6 cellular contexts compared by ENCODE assay signal in the genomic region with DNA sequence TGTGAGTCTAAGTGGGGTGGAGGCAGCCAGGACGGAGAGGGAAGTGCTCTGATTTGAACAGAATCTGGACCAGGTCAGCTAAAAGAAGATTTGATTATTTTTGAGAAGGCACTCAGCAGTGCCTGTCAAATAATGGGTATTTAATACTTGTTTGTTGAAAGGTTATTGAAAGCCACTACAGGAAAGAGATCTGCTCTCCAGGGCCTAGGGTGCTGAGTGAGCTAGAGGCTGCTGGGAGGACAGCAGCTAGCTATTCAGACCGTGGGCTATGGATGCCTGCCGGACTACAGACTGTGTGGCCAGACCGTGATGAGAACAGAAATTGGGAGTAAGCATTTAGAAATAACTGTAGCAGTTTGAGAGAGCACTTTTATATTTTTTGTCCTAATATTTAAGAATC. TPM values are rescaled to one million over a fixed set of nuclear protein-coding genes. Genes with fewer than 3 reads are reported as not detected.
"Had no signal": no experiment of that assay in that cellular context is flagged by ENCODE, and none has a peak within 500 bp of the region (broad histone marks: within the 10 kb centered on the region; RNA-seq: fewer than 3 reads in every experiment).

No MANE protein-coding gene starts in this region.

- DNase-seq: GOT3, H7, IMR-90 had no signal

- ATAC-seq: HCT116 had no signal

- H3K36me3 ChIP-seq: HAP-1 had no signal

- H3K4me3 ChIP-seq: HAP-1 had no signal

- H3K9me3 ChIP-seq: HAP-1 had no signal

RNA-seq across cellular contexts. Expression of gene SLC35F1, which starts 8.8 kb away (rescaled TPM):
- total RNA-seq: HT-29, IMR-90 had no signal
